ENCODE assay signal across 17 cellular contexts in genomic region chr9:137761793-137762192, GRCh38.
DNase-seq lines count a peak whose midpoint lies in the region; ATAC-seq and TF ChIP-seq lines count a peak whose summit lies in the region.
"Had no signal": no experiment of that assay in that cellular context is flagged by ENCODE, and none has a peak within 500 bp of the region (broad histone marks: within the 10 kb centered on the region; RNA-seq: fewer than 3 reads in every experiment).

No MANE protein-coding gene starts in this region.

- H3K27me3 ChIP-seq in fibroblast of lung (ENCODE audit: control insufficient read depth, insufficient read depth, low read length) (no peaks in the 10 kb centered on the region), upper lobe of right lung (no peaks in the 10 kb centered on the region)
- H3K27me3 ChIP-seq: thyroid gland had no signal

- H3K36me3 Mint-ChIP-seq in natural killer cell treated with Interleukin-12 subunit alpha and Interleukin-12 subunit beta and Interleukin-15 and Interleukin-18, amount 100 ng/mL, for 72 hours, result peaks cover 16% of the 10 kb centered on the region
- H3K36me3 Mint-ChIP-seq in natural killer cell (peaks cover 13% of the 10 kb centered on the region), T-helper 17 cell (ENCODE audit: low read depth) (peaks cover 11% of the 10 kb centered on the region)

- intact Hi-C loops in natural killer cell (cut with micrococcal nuclease) (no loop called here), upper lobe of right lung (cut with DNase I) (no loop called here)

- peaks cover 26 to 37% of the 10 kb centered on the region in 2 donors for H3K4me1 Mint-ChIP-seq in natural killer cell treated with Interleukin-12 subunit alpha and Interleukin-12 subunit beta and Interleukin-15 and Interleukin-18, amount 100 ng/mL, for 72 hours (ENCODE audit: low read depth in 2 of 2)
- H3K4me1 Mint-ChIP-seq in natural killer cell, result peaks cover 39 to 40% of the 10 kb centered on the region in 2 donors
- H3K4me1 Mint-ChIP-seq in T-helper 17 cell, result peaks cover 41% of the 10 kb centered on the region

- no peaks in the 10 kb centered on the region for H3K27me3 Mint-ChIP-seq in natural killer cell treated with Interleukin-12 subunit alpha and Interleukin-12 subunit beta and Interleukin-15 and Interleukin-18, amount 100 ng/mL, for 72 hours
- no peaks in the 10 kb centered on the region for H3K27me3 Mint-ChIP-seq in natural killer cell (ENCODE audit: low read depth in 2 of 2)
- no peaks in the 10 kb centered on the region for H3K27me3 Mint-ChIP-seq in T-helper 17 cell
- H3K27me3 Mint-ChIP-seq: central memory CD8-positive, alpha-beta T cell had no signal

- peaks cover 12% of the 10 kb centered on the region for H3K36me3 ChIP-seq in fibroblast of lung (ENCODE audit: control insufficient read depth, insufficient read depth, low read length)
- H3K36me3 ChIP-seq in upper lobe of right lung, result peaks cover 59% of the 10 kb centered on the region

- no peak overlapping the region for H3K4me2 ChIP-seq in fibroblast of lung (ENCODE audit: extremely low read depth, insufficient read depth, low read length)

- ATAC-seq in natural killer cell treated with Interleukin-12 subunit alpha and Interleukin-12 subunit beta and Interleukin-15 and Interleukin-18, amount 100 ng/mL, for 72 hours, result no peak
- ATAC-seq in natural killer cell, result no peak
- ATAC-seq in T-helper 17 cell, result no peak
- no peak for ATAC-seq in upper lobe of right lung
- ATAC-seq in HG02623 (IDR thresholded peaks at IDR 0.05; ENCODE audit: unreplicated experiment), result no peak
- ATAC-seq: K562, SK-N-SH treated with all-trans-retinoic acid at 6 μM for 48 hours had no signal

- no peak overlapping the region for H3K9ac ChIP-seq in fibroblast of lung (ENCODE audit: insufficient read depth, low read length)

- TF ChIP-seq CTCF in natural killer cell (IDR thresholded peaks at IDR 0.05), result no peak
- TF ChIP-seq CTCF in fibroblast of lung (conservative IDR thresholded peaks at IDR 0.05 in 1 of 2, IDR thresholded peaks at IDR 0.05 in 1 of 2; ENCODE audit: low read depth in 1 of 2, low read length in 2 of 2), result no peak
- TF ChIP-seq CTCF in upper lobe of right lung (IDR thresholded peaks at IDR 0.05), result no peak

- no peaks in the 10 kb centered on the region for H3K9me3 ChIP-seq in T-helper 17 cell (ENCODE audit: control insufficient read depth, low read length, poor library complexity, severe bottlenecking)
- H3K9me3 ChIP-seq in fibroblast of lung (ENCODE audit: control insufficient read depth, insufficient read depth, low read depth, low read length), result no peaks in the 10 kb centered on the region
- H3K9me3 ChIP-seq in upper lobe of right lung, result no peaks in the 10 kb centered on the region
- H3K9me3 ChIP-seq: thyroid gland had no signal

- peak overlapping the region; percentile 61 to 72 for H3K27ac Mint-ChIP-seq in natural killer cell treated with Interleukin-12 subunit alpha and Interleukin-12 subunit beta and Interleukin-15 and Interleukin-18, amount 100 ng/mL, for 72 hours
- H3K27ac Mint-ChIP-seq in natural killer cell, result peak overlapping the region in 1 of 2 donors; percentile 54
- peak overlapping the region; percentile 95 for H3K27ac Mint-ChIP-seq in T-helper 17 cell

- no peaks in the 10 kb centered on the region for H3K79me2 ChIP-seq in fibroblast of lung (ENCODE audit: control insufficient read depth, insufficient read depth, low read length)

- H3K9me3 Mint-ChIP-seq in natural killer cell treated with Interleukin-12 subunit alpha and Interleukin-12 subunit beta and Interleukin-15 and Interleukin-18, amount 100 ng/mL, for 72 hours, result no peaks in the 10 kb centered on the region
- no peaks in the 10 kb centered on the region for H3K9me3 Mint-ChIP-seq in natural killer cell
- H3K9me3 Mint-ChIP-seq: central memory CD8-positive, alpha-beta T cell had no signal

- DNase-seq in natural killer cell treated with Interleukin-12 subunit alpha and Interleukin-12 subunit beta and Interleukin-15 and Interleukin-18, amount 100 ng/mL, for 72 hours (ENCODE audit: low spot score), result no peak
- DNase-seq in natural killer cell (no peak), T-helper 17 cell (no peak), fibroblast of lung (ENCODE audit: low read depth in 2 of 2) (no peak), upper lobe of right lung (no peak), EL (no peak)
- DNase-seq in stimulated activated CD8-positive, alpha-beta memory T cell treated with anti-CD3 and anti-CD28 coated beads, Interleukin-4, amount 100 ng/mL, for 48 hours, result no peak
- DNase-seq: anterior cingulate cortex, DMS79 treated with DMSO at 0.1 percent for 48 hours, head of caudate nucleus, NCI-H187 treated with DMSO at 0.1 percent for 48 hours, RPMI8226 had no signal

- no peak overlapping the region for H3K4me3 Mint-ChIP-seq in natural killer cell treated with Interleukin-12 subunit alpha and Interleukin-12 subunit beta and Interleukin-15 and Interleukin-18, amount 100 ng/mL, for 72 hours
- no peak overlapping the region for H3K4me3 Mint-ChIP-seq in natural killer cell
- peak overlapping the region; percentile 74 for H3K4me3 Mint-ChIP-seq in T-helper 17 cell
- H3K4me3 Mint-ChIP-seq: central memory CD8-positive, alpha-beta T cell had no signal

- H3K4me3 ChIP-seq in fibroblast of lung (replicated peaks in 1 of 4; ENCODE audit: control extremely low read depth in 1 of 4, insufficient read depth in 1 of 4, low read depth in 3 of 4, low read length in 4 of 4) (no peak overlapping the region), upper lobe of right lung (no peak overlapping the region)
- H3K4me3 ChIP-seq: K562, thyroid gland had no signal

- peak overlapping the region; percentile 79 for H3K27ac ChIP-seq in fibroblast of lung (ENCODE audit: insufficient read depth, low read length)
- peak overlapping the region; percentile 36 for H3K27ac ChIP-seq in upper lobe of right lung

- H3K4me1 ChIP-seq in fibroblast of lung (ENCODE audit: control insufficient read depth, extremely low read depth, insufficient read depth, low read length), result no peaks in the 10 kb centered on the region
- peaks cover 7% of the 10 kb centered on the region for H3K4me1 ChIP-seq in upper lobe of right lung

- no peaks in the 10 kb centered on the region for H4K20me1 ChIP-seq in fibroblast of lung (ENCODE audit: control insufficient read depth, extremely low read depth, insufficient read depth, low read length)

- H2AFZ ChIP-seq in fibroblast of lung (ENCODE audit: low read length), result no peak overlapping the region
